11 cellular contexts compared by ENCODE assay signal in genomic region chr14:32370720-32371119, GRCh38. TPM values are rescaled to one million over a fixed set of nuclear protein-coding genes. Genes with fewer than 3 reads are reported as not detected.
DNase-seq lines count a peak whose midpoint lies in the region; ATAC-seq, FAIRE-seq and TF ChIP-seq lines count a peak whose summit lies in the region.
"Had no signal": no experiment of that assay in that cellular context is flagged by ENCODE, and none has a peak within 500 bp of the region (broad histone marks: within the 10 kb centered on the region; RNA-seq: fewer than 3 reads in every experiment).

No MANE protein-coding gene starts in this region.

- TF ChIP-seq POLR2A in K562 (conservative IDR thresholded peaks at IDR 0.05), result no peak

- no peak overlapping the region for H3K9ac ChIP-seq in K562 (ENCODE audit: insufficient read depth in 1 of 2, low read depth in 2 of 2, low read length in 2 of 2)

- TF ChIP-seq CTCF in K562 (IDR thresholded peaks at IDR 0.05 in 2 of 3, conservative IDR thresholded peaks at IDR 0.05 in 1 of 3; ENCODE audit: insufficient read depth in 2 of 3, low read depth in 1 of 3, low read length in 3 of 3) (no peak), hepatocyte (IDR thresholded peaks at IDR 0.05; ENCODE audit: poor library complexity) (no peak)

- no peaks in the 10 kb centered on the region for H3K36me3 Mint-ChIP-seq in naive thymus-derived CD4-positive, alpha-beta T cell
- no peaks in the 10 kb centered on the region for H3K36me3 Mint-ChIP-seq in activated naive CD4-positive, alpha-beta T cell treated with anti-CD3 and anti-CD28 coated beads, Interleukin-2, amount 10 ng/mL, durations not matched to agents 7 days and 5 days
- H3K36me3 Mint-ChIP-seq: CD8-positive, alpha-beta T cell had no signal

- no peaks in the 10 kb centered on the region for H3K36me3 ChIP-seq in K562 (ENCODE audit: control insufficient read depth, insufficient read depth, low read length)
- H3K36me3 ChIP-seq in naive thymus-derived CD4-positive, alpha-beta T cell (ENCODE audit: control insufficient read depth in 2 of 3, insufficient read depth in 3 of 3, low read length in 3 of 3), result no peaks in the 10 kb centered on the region
- no peaks in the 10 kb centered on the region for H3K36me3 ChIP-seq in hepatocyte (replicated peaks; ENCODE audit: insufficient read depth, low read depth)

- H2AFZ ChIP-seq in K562 (ENCODE audit: low read depth, low read length), result no peak overlapping the region
- H2AFZ ChIP-seq in hepatocyte, result no peak overlapping the region

- peaks cover 0 to 7% (median 0%) of the 10 kb centered on the region in 5 donors for H3K27me3 Mint-ChIP-seq in naive thymus-derived CD4-positive, alpha-beta T cell
- H3K27me3 Mint-ChIP-seq in activated naive CD4-positive, alpha-beta T cell treated with anti-CD3 and anti-CD28 coated beads, Interleukin-2, amount 10 ng/mL, durations not matched to agents 7 days and 5 days, result no peaks in the 10 kb centered on the region

- WGBS in K562 (ENCODE audit: insufficient coverage, low coverage, missing lambda C conversion rate), result 0% methylated on average over 1 of the region's 1 CpG
- WGBS in hepatocyte (ENCODE audit: low lambda C conversion rate, missing lambda C conversion rate), result 44% methylated on average over 1 of the region's 1 CpG

- H3K9me3 Mint-ChIP-seq in naive thymus-derived CD4-positive, alpha-beta T cell, result no peaks in the 10 kb centered on the region
- H3K9me3 Mint-ChIP-seq in activated naive CD4-positive, alpha-beta T cell treated with anti-CD3 and anti-CD28 coated beads, Interleukin-2, amount 10 ng/mL, durations not matched to agents 7 days and 5 days, result no peaks in the 10 kb centered on the region
- H3K9me3 Mint-ChIP-seq: CD8-positive, alpha-beta T cell had no signal

- intact Hi-C loops in K562 (cut with micrococcal nuclease), result no loop called here
- intact Hi-C loops in naive thymus-derived CD4-positive, alpha-beta T cell (cut with micrococcal nuclease), result no loop called here

- FAIRE-seq in K562 (lab: Jason Lieb, UNC), result no peak

- H3K9me1 ChIP-seq in K562 (ENCODE audit: control insufficient read depth, insufficient read depth, low read length), result no peaks in the 10 kb centered on the region

- CTCF ChIA-PET in K562 (lab: Yijun Ruan, JAX; ENCODE audit: low intra/inter-chr PET ratio), result no interaction called here
- CTCF ChIA-PET in naive thymus-derived CD4-positive, alpha-beta T cell (lab: Charles Lee), result no interaction called here
- CTCF ChIA-PET in activated naive CD4-positive, alpha-beta T cell treated with anti-CD3 and anti-CD28 coated beads, Interleukin-2, amount 10 ng/mL, durations not matched to agents 7 days and 5 days (lab: Charles Lee), result no interaction called here

- H3K27me3 ChIP-seq in K562 (ENCODE audit: control insufficient read depth in 2 of 2, insufficient read depth in 2 of 2, low read length in 2 of 2) (no peaks in the 10 kb centered on the region), hepatocyte (no peaks in the 10 kb centered on the region)
- H3K27me3 ChIP-seq in naive thymus-derived CD4-positive, alpha-beta T cell (ENCODE audit: control insufficient read depth in 2 of 2, insufficient read depth in 2 of 2, low read length in 2 of 2), result no peaks in the 10 kb centered on the region

- H3K27ac ChIP-seq in K562 (ENCODE audit: extremely low read depth, low read depth, low read length), result no peak overlapping the region
- H3K27ac ChIP-seq in naive thymus-derived CD4-positive, alpha-beta T cell (ENCODE audit: low read depth, low read length), result no peak overlapping the region
- no peak overlapping the region for H3K27ac ChIP-seq in hepatocyte

- peaks cover 0 to 10% of the 10 kb centered on the region in 2 experiments; a peak in 3 of 5 replicates for H3K4me1 ChIP-seq in K562 (replicated peaks in 1 of 2; ENCODE audit: control insufficient read depth in 2 of 2, insufficient read depth in 2 of 2, low read length in 2 of 2)
- no peaks in the 10 kb centered on the region for H3K4me1 ChIP-seq in naive thymus-derived CD4-positive, alpha-beta T cell (ENCODE audit: control insufficient read depth in 2 of 2, insufficient read depth in 2 of 2, low read length in 2 of 2)
- H3K4me1 ChIP-seq in hepatocyte (ENCODE audit: insufficient read depth), result peaks cover 15% of the 10 kb centered on the region

- H3K79me2 ChIP-seq in K562 (ENCODE audit: control insufficient read depth, insufficient read depth, low read length), result no peaks in the 10 kb centered on the region
- no peaks in the 10 kb centered on the region for H3K79me2 ChIP-seq in hepatocyte

- H4K20me1 ChIP-seq in K562 (replicated peaks; ENCODE audit: control insufficient read depth, insufficient read depth, low read length), result no peaks in the 10 kb centered on the region
- H4K20me1 ChIP-seq in hepatocyte (ENCODE audit: insufficient read depth, poor library complexity, severe bottlenecking), result no peaks in the 10 kb centered on the region

- H3K4me3 Mint-ChIP-seq in naive thymus-derived CD4-positive, alpha-beta T cell, result no peak overlapping the region
- H3K4me3 Mint-ChIP-seq in activated naive CD4-positive, alpha-beta T cell treated with anti-CD3 and anti-CD28 coated beads, Interleukin-2, amount 10 ng/mL, durations not matched to agents 7 days and 5 days, result no peak overlapping the region
- H3K4me3 Mint-ChIP-seq: CD8-positive, alpha-beta T cell had no signal

- no TSS peak for BruUV-seq in K562 (replicated peaks; lab: Mats Ljungman, UMichigan)

- H3K4me3 ChIP-seq in K562 (no peak overlapping the region), hepatocyte (no peak overlapping the region)
- no peak overlapping the region for H3K4me3 ChIP-seq in naive thymus-derived CD4-positive, alpha-beta T cell (ENCODE audit: low read length)

- in situ Hi-C loops in K562 (cut with MboI), result no loop called here

- POLR2A ChIA-PET in K562 (lab: Yijun Ruan, JAX), result no interaction called here
- POLR2A ChIA-PET in naive thymus-derived CD4-positive, alpha-beta T cell (lab: Charles Lee), result no interaction called here

- TF ChIP-seq EP300 in K562 (IDR thresholded peaks at IDR 0.05; ENCODE audit: low read length), result no peak

- H3K4me2 ChIP-seq in K562 (ENCODE audit: insufficient read depth, low read length) (no peak overlapping the region), hepatocyte (no peak overlapping the region)

- TF ChIP-seq RAD21 in K562 (CRISPR knock-in tag; conservative IDR thresholded peaks at IDR 0.05 in 1 of 2, IDR thresholded peaks at IDR 0.05 in 1 of 2), result no peak

- ATAC-seq in K562 (no peak), GM21526 (IDR thresholded peaks at IDR 0.05; ENCODE audit: low FRiP score, unreplicated experiment) (no peak)
- no peak for ATAC-seq in naive thymus-derived CD4-positive, alpha-beta T cell
- ATAC-seq: CD8-positive, alpha-beta T cell had no signal

- H3K4me1 Mint-ChIP-seq in naive thymus-derived CD4-positive, alpha-beta T cell, result peaks cover 0 to 9% (median 0%) of the 10 kb centered on the region in 7 donors
- no peaks in the 10 kb centered on the region for H3K4me1 Mint-ChIP-seq in activated naive CD4-positive, alpha-beta T cell treated with anti-CD3 and anti-CD28 coated beads, Interleukin-2, amount 10 ng/mL, durations not matched to agents 7 days and 5 days

- H3K9me2 ChIP-seq in hepatocyte (replicated peaks; ENCODE audit: insufficient read depth), result no peaks in the 10 kb centered on the region

- H3K27ac Mint-ChIP-seq in naive thymus-derived CD4-positive, alpha-beta T cell, result no peak overlapping the region
- no peak overlapping the region for H3K27ac Mint-ChIP-seq in activated naive CD4-positive, alpha-beta T cell treated with anti-CD3 and anti-CD28 coated beads, Interleukin-2, amount 10 ng/mL, durations not matched to agents 7 days and 5 days
- H3K27ac Mint-ChIP-seq: CD8-positive, alpha-beta T cell had no signal

- DNase-seq in AG08396 (ENCODE audit: low spot score), result peak; percentile 49
- DNase-seq in HT1080 (ENCODE audit: low read depth), result peak; percentile 89
- DNase-seq in K562 (ENCODE audit: extremely low read depth in 1 of 4, low spot score in 3 of 4), result no peak
- peak; percentile 69 for DNase-seq in kidney glomerular epithelial cell (lab: John Stamatoyannopoulos, UW)
- DNase-seq in naive thymus-derived CD4-positive, alpha-beta T cell, result no peak
- no peak for DNase-seq in hepatocyte (ENCODE audit: low spot score)
- DNase-seq in activated naive CD4-positive, alpha-beta T cell treated with anti-CD3 and anti-CD28 coated beads, Interleukin-2, amount 10 ng/mL, durations not matched to agents 7 days and 5 days, result no peak
- DNase-seq: CD8-positive, alpha-beta T cell; NCI-H748 treated with DMSO at 0.1 percent for 48 hours; T1000 had no signal

- H3K9me3 ChIP-seq in K562 (replicated peaks; ENCODE audit: control insufficient read depth, insufficient read depth, low read depth, low read length), result no peaks in the 10 kb centered on the region
- no peaks in the 10 kb centered on the region for H3K9me3 ChIP-seq in naive thymus-derived CD4-positive, alpha-beta T cell (ENCODE audit: control insufficient read depth in 2 of 3, low read length in 3 of 3)
- no peaks in the 10 kb centered on the region for H3K9me3 ChIP-seq in hepatocyte (ENCODE audit: low read depth)

RNA-seq across cellular contexts. Expression of gene AKAP6, which starts 41.6 kb away (rescaled TPM):
- 0.60 and 0.96 TPM in 2 replicates for total RNA-seq in HT1080 (2014; rRNA removed; shearing (Covaris generic))
- polyA plus RNA-seq in HT1080 (2015; cell fraction: cytosol; rRNA removed), result 0.21 and 0.27 TPM in 2 replicates
- polyA plus RNA-seq in HT1080 (2015; cell fraction: nucleus; rRNA removed), result 0.19 and 0.65 TPM in 2 replicates
- 2.4 and 3.2 TPM in 2 replicates for total RNA-seq in K562 (2011; cell fraction: chromatin; rRNA removed; ENCODE audit: low replicate concordance)
- 1.2 and 2.4 TPM in 2 replicates for total RNA-seq in K562 (2011; cell fraction: nucleolus; rRNA removed)
- total RNA-seq in K562 (2011; cell fraction: nucleoplasm; rRNA removed), result 2.9 and 3.0 TPM in 2 replicates
- 0.49 and 1.7 TPM in 2 replicates for total RNA-seq in K562 (2014; rRNA removed)
- total RNA-seq in K562 (2014; rRNA removed; fragmentation: Illumina TruSeq; extraction: Trizol), result 0.62 and 0.73 TPM in 2 replicates
- 0.25 and 0.41 TPM in 2 replicates for total RNA-seq in K562 (2015; rRNA removed; fragmentation: Illumina TruSeq; extraction: Trizol)
- total RNA-seq in K562 (2021), result 0.42 and 0.62 TPM in 2 replicates
- polyA plus RNA-seq in K562 (2011; rRNA removed), result 0.28 and 1.3 TPM in 2 replicates
- polyA plus RNA-seq in K562 (2011; cell fraction: cytosol; rRNA removed), result 0.04 and 0.31 TPM in 2 replicates
- polyA plus RNA-seq in K562 (2011; cell fraction: nucleus; rRNA removed), result 0.48 and 1.2 TPM in 2 replicates
- 0.10 and 0.35 TPM in 2 replicates for polyA plus RNA-seq in K562 (2012)
- polyA plus RNA-seq in K562 (2014; fragmentation: Illumina TruSeq; extraction: Trizol), result 0.29 and 0.42 TPM in 2 replicates
- polyA plus RNA-seq in K562 (2014; fragmentation: Nextera tagmentation; extraction: Ambion mirVana), result under 1 TPM; 0.03 to 0.14 TPM
- 0.38 and 0.48 TPM in 2 replicates for polyA plus RNA-seq in K562 (2014; rRNA removed)
- 3.9 and 4.1 TPM in 2 replicates for polyA minus RNA-seq in K562 (2011; rRNA and poly(A)+ RNA removed)
- polyA minus RNA-seq in K562 (2011; cell fraction: cytosol; rRNA and poly(A)+ RNA removed), result 0.55 and 0.57 TPM in 2 replicates
- 1.2 and 1.6 TPM in 2 replicates for polyA minus RNA-seq in K562 (2011; cell fraction: nucleus; rRNA and poly(A)+ RNA removed)
- 1 to 10 TPM in 4 of 5 experiments, under 1 TPM in 1; 0.29 to 7.9 (median 5.4) TPM for total RNA-seq in naive thymus-derived CD4-positive, alpha-beta T cell
- polyA plus RNA-seq in naive thymus-derived CD4-positive, alpha-beta T cell, result 1 to 10 TPM; 1.5 to 2.0 TPM
- 1.6 and 2.1 TPM in 2 replicates for total RNA-seq in hepatocyte
- polyA plus RNA-seq in hepatocyte, result 0.46 and 1.1 TPM in 2 replicates

Comparison
In these comparisons a context has a peak if more than half of its experiments do, and no peak if none do; other contexts are left out.
1. DNase-seq: peak in AG08396 (single experiment), HT1080 (single experiment) and kidney glomerular epithelial cell (single experiment); none in K562 (0 of 4), naive thymus-derived CD4-positive, alpha-beta T cell (0 of 9), hepatocyte (single experiment) and activated naive CD4-positive, alpha-beta T cell treated with anti-CD3 and anti-CD28 coated beads, Interleukin-2, amount 10 ng/mL, durations not matched to agents 7 days and 5 days (single experiment).